In genomic region chr19:41936416-41936850, GRCh38 we compare ENCODE assay signal across 12 cellular contexts. TPM values are rescaled to one million over a fixed set of nuclear protein-coding genes. Genes with fewer than 3 reads are reported as not detected.
DNase-seq lines count a peak whose midpoint lies in the region; ATAC-seq and TF ChIP-seq lines count a peak whose summit lies in the region.
"Had no signal": no experiment of that assay in that cellular context is flagged by ENCODE, and none has a peak within 500 bp of the region (broad histone marks: within the 10 kb centered on the region; RNA-seq: fewer than 3 reads in every experiment).

No MANE protein-coding gene starts in this region.

- H3K27me3 Mint-ChIP-seq in naive B cell = peaks cover 0 to 8% (median 8%) of the 10 kb centered on the region in 3 donors

- intact Hi-C loops in upper lobe of right lung (cut with DNase I) = loop anchor here (10.0 kb wide), 1 partner anchor 72 kb away; the partner anchor contains the start of gene RPS19
- intact Hi-C loops in posterior vena cava (cut with DNase I) = no loop called here

- DNase-seq in EL = peak; percentile 44
- no peak for DNase-seq in SK-N-MC (ENCODE audit: low read depth, low spot score)
- no peak for DNase-seq in naive B cell
- no peak for DNase-seq in upper lobe of right lung
- DNase-seq in posterior vena cava (ENCODE audit: low spot score) = no peak
- DNase-seq: KBM-7, mesenchymal stem cell, NCI-H446 had no signal

- H3K36me3 ChIP-seq in SK-N-MC (ENCODE audit: insufficient read depth, low read length) (no peaks in the 10 kb centered on the region), upper lobe of right lung (no peaks in the 10 kb centered on the region)
- H3K36me3 ChIP-seq: spleen, upper lobe of left lung had no signal

- H3K4me3 Mint-ChIP-seq in naive B cell = peak overlapping the region in 3 of 8 donors; percentile 1 to 44 (median 39)

- peak overlapping the region; percentile 61 for H3K27ac ChIP-seq in SK-N-MC
- H3K27ac ChIP-seq in upper lobe of right lung = no peak overlapping the region
- H3K27ac ChIP-seq: upper lobe of left lung had no signal

- peaks cover 3% of the 10 kb centered on the region for H3K4me1 ChIP-seq in upper lobe of right lung

- no peak overlapping the region for H3K9ac ChIP-seq in SK-N-MC (ENCODE audit: insufficient read length)

- no peak overlapping the region for H3K4me3 ChIP-seq in SK-N-MC
- no peak overlapping the region for H3K4me3 ChIP-seq in upper lobe of right lung
- H3K4me3 ChIP-seq: spleen, upper lobe of left lung had no signal

- no peak for TF ChIP-seq CTCF in upper lobe of right lung (IDR thresholded peaks at IDR 0.05)

- ATAC-seq in naive B cell (ENCODE audit: low read depth in 2 of 2) (no peak), upper lobe of right lung (no peak), HG02678 (IDR thresholded peaks at IDR 0.05; ENCODE audit: unreplicated experiment) (no peak)

- peak overlapping the region in 5 of 6 donors; percentile 61 to 92 (median 79) for H3K27ac Mint-ChIP-seq in naive B cell

- H3K9me3 ChIP-seq in SK-N-MC (ENCODE audit: low read depth, low read length) (no peaks in the 10 kb centered on the region), upper lobe of right lung (no peaks in the 10 kb centered on the region)
- H3K9me3 ChIP-seq: spleen, upper lobe of left lung had no signal

- H3K9me3 Mint-ChIP-seq in naive B cell = no peaks in the 10 kb centered on the region

- peaks cover 29% of the 10 kb centered on the region for H3K27me3 ChIP-seq in upper lobe of right lung

- no peaks in the 10 kb centered on the region for H3K36me3 Mint-ChIP-seq in naive B cell

- H3K4me1 Mint-ChIP-seq in naive B cell = peaks cover 53 to 59% (median 55%) of the 10 kb centered on the region in 3 donors

RNA-seq across cellular contexts. Expression of gene ERFL, which starts 8.2 kb away (rescaled TPM):
- polyA plus RNA-seq in naive B cell (ENCODE audit: low read depth in 6 of 6) = not detected
- total RNA-seq in upper lobe of right lung (0.43 TPM), posterior vena cava (under 1 TPM in 1 of 2 donors, not detected in 1; 0.38 TPM)
- total RNA-seq: G401 had no signal

RNA-seq across cellular contexts. Expression of gene RABAC1, which starts 22.7 kb away (rescaled TPM):
- polyA plus RNA-seq in naive B cell (ENCODE audit: low read depth in 6 of 6) = 100 to 1,000 TPM; 218 to 268 (median 245) TPM
- 134 TPM for total RNA-seq in upper lobe of right lung
- 100 to 1,000 TPM; 186 to 191 TPM for total RNA-seq in posterior vena cava

RNA-seq across cellular contexts. Expression of gene ARHGEF1, which starts 53.4 kb away (rescaled TPM):
- 100 to 1,000 TPM; 110 to 220 (median 122) TPM for polyA plus RNA-seq in naive B cell (ENCODE audit: low read depth in 6 of 6)
- total RNA-seq in upper lobe of right lung = 197 TPM
- total RNA-seq in posterior vena cava = 10 to 100 TPM; 73.4 to 73.7 TPM

RNA-seq across cellular contexts. Expression of gene ATP1A3, which starts 57.6 kb away (rescaled TPM):
- 1 to 10 TPM in 1 of 6 donors, under 1 TPM in 4, not detected in 1; 0.29 to 1.1 (median 0.45) TPM for polyA plus RNA-seq in naive B cell (ENCODE audit: low read depth in 6 of 6)
- total RNA-seq in upper lobe of right lung = not detected
- under 1 TPM in 1 of 2 donors, not detected in 1; 0.19 TPM for total RNA-seq in posterior vena cava

RNA-seq across cellular contexts. Expression of gene CD79A, which starts 59.4 kb away (rescaled TPM):
- 1,000 to 10,000 TPM; 3,426 to 4,601 (median 4,008) TPM for polyA plus RNA-seq in naive B cell (ENCODE audit: low read depth in 6 of 6)
- total RNA-seq in upper lobe of right lung = 1.4 TPM
- total RNA-seq in posterior vena cava = under 1 TPM; 0.52 to 0.97 TPM
